Comparison of ENCODE assay signal across 14 cellular contexts in genomic region chr1:12203216-12204007, GRCh38. TPM values are rescaled to one million over a fixed set of nuclear protein-coding genes. Genes with fewer than 3 reads are reported as not detected.
DNase-seq lines count a peak whose midpoint lies in the region; ATAC-seq and TF ChIP-seq lines count a peak whose summit lies in the region.
"Had no signal": no experiment of that assay in that cellular context is flagged by ENCODE, and none has a peak within 500 bp of the region (broad histone marks: within the 10 kb centered on the region; RNA-seq: fewer than 3 reads in every experiment).

No MANE protein-coding gene starts in this region.

- no peaks in the 10 kb centered on the region for H3K9me3 ChIP-seq in mammary epithelial cell (replicated peaks; ENCODE audit: insufficient read depth, low read length)
- H3K9me3 ChIP-seq in PC-3 (ENCODE audit: low read length) = no peaks in the 10 kb centered on the region
- H3K9me3 ChIP-seq: upper lobe of left lung had no signal

- 55% methylated on average over 15 of the region's 20 CpGs for WGBS in mammary epithelial cell (ENCODE audit: low coverage, missing lambda C conversion rate)

- H3K27me3 Mint-ChIP-seq in MCF 10A (ENCODE audit: insufficient read depth, unreplicated experiment) (no peaks in the 10 kb centered on the region), progenitor cell of endocrine pancreas (no peaks in the 10 kb centered on the region)
- no peaks in the 10 kb centered on the region for H3K27me3 Mint-ChIP-seq in central memory CD8-positive, alpha-beta T cell
- H3K27me3 Mint-ChIP-seq in stimulated activated naive B cell treated with anti-CD40 and anti-IgM and Interleukin-4, amounts not matched to agents 10 μg/mL and 1 μg/mL and 100 μg/mL, for 72 hours = no peaks in the 10 kb centered on the region

- no peaks in the 10 kb centered on the region for H3K4me1 Mint-ChIP-seq in MCF 10A (ENCODE audit: insufficient read depth, unreplicated experiment)
- peaks cover 52% of the 10 kb centered on the region for H3K4me1 Mint-ChIP-seq in central memory CD8-positive, alpha-beta T cell
- H3K4me1 Mint-ChIP-seq in stimulated activated naive B cell treated with anti-CD40 and anti-IgM and Interleukin-4, amounts not matched to agents 10 μg/mL and 1 μg/mL and 100 μg/mL, for 72 hours = peaks cover 46 to 62% of the 10 kb centered on the region in 2 donors
- peaks cover 1% of the 10 kb centered on the region for H3K4me1 Mint-ChIP-seq in progenitor cell of endocrine pancreas (ENCODE audit: low read depth)

- ATAC-seq in PC-3 = no peak
- ATAC-seq in central memory CD8-positive, alpha-beta T cell (replicated peaks; ENCODE audit: extremely low read depth, poor library complexity, severe bottlenecking) = no peak
- ATAC-seq in stimulated activated naive B cell treated with anti-CD40 and anti-IgM and Interleukin-4, amounts not matched to agents 10 μg/mL and 1 μg/mL and 100 μg/mL, for 72 hours (replicated peaks) = no peak
- no peak for ATAC-seq in HG02970 (IDR thresholded peaks at IDR 0.05; ENCODE audit: low FRiP score, unreplicated experiment)
- ATAC-seq: sciatic nerve had no signal

- peaks cover 13% of the 10 kb centered on the region for H3K4me1 ChIP-seq in mammary epithelial cell (ENCODE audit: insufficient read depth, low read length)
- no peaks in the 10 kb centered on the region for H3K4me1 ChIP-seq in PC-3 (ENCODE audit: insufficient read depth, low read length)

- H3K27me3 ChIP-seq in mammary epithelial cell (ENCODE audit: insufficient read depth, low read length) (no peaks in the 10 kb centered on the region), PC-3 (ENCODE audit: low read length) (no peaks in the 10 kb centered on the region)
- H3K27me3 ChIP-seq: upper lobe of left lung had no signal

- intact Hi-C loops in mammary epithelial cell (cut with micrococcal nuclease) = loop anchor here (5.0 to 10.0 kb wide), 2 partner anchors 41 to 369 kb away; no protein-coding TSS in a partner anchor
- intact Hi-C loops in MCF 10A (cut with micrococcal nuclease) = no loop called here
- intact Hi-C loops in PC-3 (cut with micrococcal nuclease) = no loop called here

- H3F3A ChIP-seq in PC-3 (ENCODE audit: low read length, unreplicated experiment) = no peaks in the 10 kb centered on the region

- DNase-seq in mammary epithelial cell (peak; percentile 50), MCF 10A (ENCODE audit: unreplicated experiment) (no peak), PC-3 (no peak), HuH-7 (ENCODE audit: low spot score) (no peak), progenitor cell of endocrine pancreas (ENCODE audit: low spot score, unreplicated experiment) (no peak)
- DNase-seq in central memory CD8-positive, alpha-beta T cell (ENCODE audit: low spot score in 2 of 2) = no peak
- no peak for DNase-seq in stimulated activated naive B cell treated with anti-CD40 and anti-IgM and Interleukin-4, amounts not matched to agents 10 μg/mL and 1 μg/mL and 100 μg/mL, for 72 hours
- DNase-seq: foreskin melanocyte, MM.1S, NCI-H2029 treated with DMSO at 0.1 percent for 48 hours, T1000, upper lobe of left lung had no signal

- no peak for TF ChIP-seq CTCF in mammary epithelial cell (conservative IDR thresholded peaks at IDR 0.05 in 1 of 2, IDR thresholded peaks at IDR 0.05 in 1 of 2; ENCODE audit: extremely low read depth in 1 of 2, insufficient read depth in 1 of 2, low read depth in 1 of 2, low read length in 2 of 2)
- no peak for TF ChIP-seq CTCF in MCF 10A (IDR thresholded peaks at IDR 0.05; ENCODE audit: unreplicated experiment)
- peak; percentile 28; the same call in 1 of the 2 replicates for TF ChIP-seq CTCF in PC-3 (conservative IDR thresholded peaks at IDR 0.05; ENCODE audit: low read depth, low read length)
- TF ChIP-seq CTCF in progenitor cell of endocrine pancreas (IDR thresholded peaks at IDR 0.05; ENCODE audit: unreplicated experiment) = no peak

- H3K9me3 Mint-ChIP-seq in MCF 10A (ENCODE audit: unreplicated experiment) (no peaks in the 10 kb centered on the region), progenitor cell of endocrine pancreas (ENCODE audit: low read depth) (no peaks in the 10 kb centered on the region)
- no peaks in the 10 kb centered on the region for H3K9me3 Mint-ChIP-seq in central memory CD8-positive, alpha-beta T cell
- H3K9me3 Mint-ChIP-seq in stimulated activated naive B cell treated with anti-CD40 and anti-IgM and Interleukin-4, amounts not matched to agents 10 μg/mL and 1 μg/mL and 100 μg/mL, for 72 hours = no peaks in the 10 kb centered on the region

- H2AFZ ChIP-seq in mammary epithelial cell (ENCODE audit: low read depth, low read length) (no peak overlapping the region), PC-3 (ENCODE audit: low read length) (no peak overlapping the region)

- H3K4me3 Mint-ChIP-seq in MCF 10A (ENCODE audit: unreplicated experiment) (no peak overlapping the region), progenitor cell of endocrine pancreas (ENCODE audit: low read depth) (no peak overlapping the region)
- peak overlapping the region; percentile 51 for H3K4me3 Mint-ChIP-seq in central memory CD8-positive, alpha-beta T cell
- peak overlapping the region; percentile 2 to 41 for H3K4me3 Mint-ChIP-seq in stimulated activated naive B cell treated with anti-CD40 and anti-IgM and Interleukin-4, amounts not matched to agents 10 μg/mL and 1 μg/mL and 100 μg/mL, for 72 hours

- no peak overlapping the region for H3K27ac ChIP-seq in mammary epithelial cell (ENCODE audit: insufficient read depth, low read depth, low read length)
- no peak overlapping the region for H3K27ac ChIP-seq in PC-3 (ENCODE audit: low read length)
- H3K27ac ChIP-seq: upper lobe of left lung had no signal

- in situ Hi-C loops in mammary epithelial cell (cut with MboI; ENCODE audit: low sequenced_read_pairs in 2 of 2) = no loop called here

- CTCF ChIA-PET in mammary epithelial cell (lab: Charles Lee; ENCODE audit: low non-redundant PET) (interaction anchor here (0.6 kb wide), 1 partner anchor 168 kb away, joined by 3 read pairs; no protein-coding TSS in a partner anchor), MCF 10A (lab: Yijun Ruan, JAX) (interaction anchor here (0.7 to 11.5 kb wide), 2 partner anchors 25 to 81 kb away, joined by 3 to 316 read pairs; no protein-coding TSS in a partner anchor), PC-3 (lab: Charles Lee) (interaction anchor here (0.6 kb wide), 1 partner anchor 109 kb away, joined by 4 read pairs; no protein-coding TSS in a partner anchor)

- H3K9ac ChIP-seq in mammary epithelial cell (ENCODE audit: insufficient read depth, low read length) (no peak overlapping the region), PC-3 (ENCODE audit: low read length) (no peak overlapping the region)

- no peak overlapping the region for H3K4me3 ChIP-seq in mammary epithelial cell (replicated peaks in 1 of 3; ENCODE audit: insufficient read depth in 1 of 3, low read depth in 2 of 3, low read length in 3 of 3)
- no peak overlapping the region for H3K4me3 ChIP-seq in PC-3 (ENCODE audit: low read length)
- H3K4me3 ChIP-seq: upper lobe of left lung had no signal

- no peaks in the 10 kb centered on the region for H3K36me3 Mint-ChIP-seq in MCF 10A (ENCODE audit: insufficient read depth, unreplicated experiment)
- peaks cover 30% of the 10 kb centered on the region for H3K36me3 Mint-ChIP-seq in central memory CD8-positive, alpha-beta T cell (ENCODE audit: insufficient read depth)
- peaks cover 73 to 76% of the 10 kb centered on the region in 2 donors for H3K36me3 Mint-ChIP-seq in stimulated activated naive B cell treated with anti-CD40 and anti-IgM and Interleukin-4, amounts not matched to agents 10 μg/mL and 1 μg/mL and 100 μg/mL, for 72 hours
- H3K36me3 Mint-ChIP-seq in progenitor cell of endocrine pancreas (ENCODE audit: insufficient read depth) = no peaks in the 10 kb centered on the region

- H3K79me2 ChIP-seq in mammary epithelial cell (ENCODE audit: insufficient read depth, low read length) = no peaks in the 10 kb centered on the region
- no peaks in the 10 kb centered on the region for H3K79me2 ChIP-seq in PC-3 (ENCODE audit: low read length)

- H3K36me3 ChIP-seq in mammary epithelial cell (ENCODE audit: insufficient read depth, low read length) (no peaks in the 10 kb centered on the region), PC-3 (ENCODE audit: low read depth, low read length) (no peaks in the 10 kb centered on the region)

- H3K27ac Mint-ChIP-seq in MCF 10A (ENCODE audit: low read depth, unreplicated experiment) (no peak overlapping the region), progenitor cell of endocrine pancreas (no peak overlapping the region)
- H3K27ac Mint-ChIP-seq in central memory CD8-positive, alpha-beta T cell (ENCODE audit: low read depth) = peak overlapping the region; percentile 92
- H3K27ac Mint-ChIP-seq in stimulated activated naive B cell treated with anti-CD40 and anti-IgM and Interleukin-4, amounts not matched to agents 10 μg/mL and 1 μg/mL and 100 μg/mL, for 72 hours = peak overlapping the region; percentile 60

- H3K4me2 ChIP-seq in mammary epithelial cell (ENCODE audit: insufficient read depth, low read depth, low read length) (no peak overlapping the region), PC-3 (ENCODE audit: low read length) (no peak overlapping the region)

- POLR2A ChIA-PET in MCF 10A (lab: Yijun Ruan, JAX) = no interaction called here
- POLR2A ChIA-PET in PC-3 (lab: Charles Lee; ENCODE audit: unreplicated experiment) = no interaction called here

- dilution Hi-C loops in mammary epithelial cell (cut with HindIII; ENCODE audit: low sequenced_read_pairs) = no loop called here

- H4K20me1 ChIP-seq in mammary epithelial cell (ENCODE audit: insufficient read depth, low read length) (no peaks in the 10 kb centered on the region), PC-3 (ENCODE audit: low read length) (no peaks in the 10 kb centered on the region)

- H3K9me2 ChIP-seq in PC-3 (replicated peaks; ENCODE audit: low read length) = no peaks in the 10 kb centered on the region

- BruUV-seq in mammary epithelial cell (replicated peaks; lab: Mats Ljungman, UMichigan) (no TSS peak), MCF 10A (replicated peaks; lab: Mats Ljungman, UMichigan) (no TSS peak), PC-3 (replicated peaks; lab: Mats Ljungman, UMichigan) (no TSS peak)

RNA-seq across cellular contexts. Expression of gene VPS13D, which starts 26.4 kb away (rescaled TPM):
- 10 to 100 TPM; 57.3 to 64.7 TPM for total RNA-seq in mammary epithelial cell
- 15.2 TPM for polyA plus RNA-seq in mammary epithelial cell
- polyA minus RNA-seq in mammary epithelial cell = 73.6 TPM
- 36.5 and 39.3 TPM in 2 replicates for total RNA-seq in MCF 10A (2022)
- 30.7 and 43.6 TPM in 2 replicates for total RNA-seq in PC-3 (2014; rRNA removed)
- total RNA-seq in progenitor cell of endocrine pancreas = 41.0 and 41.9 TPM in 2 replicates

RNA-seq across cellular contexts. Expression of gene TNFRSF1B, which starts 36.6 kb away (rescaled TPM):
- under 1 TPM; under 0.01 to 0.09 TPM for total RNA-seq in mammary epithelial cell
- polyA plus RNA-seq in mammary epithelial cell = 0.08 TPM
- not detected for polyA minus RNA-seq in mammary epithelial cell
- total RNA-seq in MCF 10A (2022) = 0.22 TPM in 1 of 2 replicates, not detected in the other
- total RNA-seq in PC-3 (2014; rRNA removed) = 0.29 and 1.3 TPM in 2 replicates
- total RNA-seq in progenitor cell of endocrine pancreas = not detected in 2 replicates

Comparison
In these comparisons a context has a peak if more than half of its experiments do, and no peak if none do; other contexts are left out.
1. H3K27ac Mint-ChIP-seq: peak in central memory CD8-positive, alpha-beta T cell (single experiment) and stimulated activated naive B cell treated with anti-CD40 and anti-IgM and Interleukin-4, amounts not matched to agents 10 μg/mL and 1 μg/mL and 100 μg/mL, for 72 hours (single experiment); none in MCF 10A (single experiment) and progenitor cell of endocrine pancreas (single experiment).
2. H3K4me3 Mint-ChIP-seq: peak in central memory CD8-positive, alpha-beta T cell (single experiment) and stimulated activated naive B cell treated with anti-CD40 and anti-IgM and Interleukin-4, amounts not matched to agents 10 μg/mL and 1 μg/mL and 100 μg/mL, for 72 hours (2 of 2); none in MCF 10A (single experiment) and progenitor cell of endocrine pancreas (single experiment).